Comparison of ENCODE assay signal across 1 cellular context in genomic region chr17:36482611-36483504, GRCh38.
A peak's percentile ranks its signal among the peaks of the same experiment; 100 is the strongest.
TF ChIP-seq lines count a peak whose summit lies in the region.

No MANE protein-coding gene starts in this region.

TF ChIP-seq in HEK293, 187 proteins besides CTCF, POLR2A, EP300 and RAD21 (continued from another document and continues in another):
- no peak for TF ChIP-seq ZNF521 (tag by site-specific recombination; IDR thresholded peaks at IDR 0.05)
- TF ChIP-seq ZNF48 (tag by site-specific recombination; IDR thresholded peaks at IDR 0.05) = no peak
- no peak for TF ChIP-seq ZNF639 (tag by site-specific recombination; IDR thresholded peaks at IDR 0.05)
- TF ChIP-seq ZNF518A (tag by site-specific recombination; conservative IDR thresholded peaks at IDR 0.05; ENCODE audit: low read depth) = no peak
- no peak for TF ChIP-seq ZNF398 (tag by site-specific recombination; IDR thresholded peaks at IDR 0.05)
- no peak for TF ChIP-seq ZNF175 (tag by site-specific recombination; IDR thresholded peaks at IDR 0.05)
- no peak for TF ChIP-seq YY2 (tag by site-specific recombination; IDR thresholded peaks at IDR 0.05)
- TF ChIP-seq ZNF513 (tag by site-specific recombination; IDR thresholded peaks at IDR 0.05) = no peak
- no peak for TF ChIP-seq ZNF146 (tag by site-specific recombination; IDR thresholded peaks at IDR 0.05)
- no peak for TF ChIP-seq ZXDB (tag by site-specific recombination; IDR thresholded peaks at IDR 0.05)
- TF ChIP-seq ZNF837 (tag by site-specific recombination; IDR thresholded peaks at IDR 0.05) = no peak
- no peak for TF ChIP-seq ZNF280D (tag by site-specific recombination; IDR thresholded peaks at IDR 0.05)
- no peak for TF ChIP-seq ZFP37 (tag by site-specific recombination; IDR thresholded peaks at IDR 0.05)
- TF ChIP-seq ZNF354C (tag by site-specific recombination; IDR thresholded peaks at IDR 0.05; ENCODE audit: borderline replicate concordance, low read depth) = no peak
- TF ChIP-seq SALL2 (tag by site-specific recombination; IDR thresholded peaks at IDR 0.05; ENCODE audit: borderline replicate concordance) = 0 out of 2 replicates have a peak, but pooled peaks have one; percentile 52
- no peak for TF ChIP-seq MYNN (tag by site-specific recombination; IDR thresholded peaks at IDR 0.05; ENCODE audit: borderline replicate concordance)
- TF ChIP-seq ZNF488 (tag by site-specific recombination; IDR thresholded peaks at IDR 0.05) = no peak
- no peak for TF ChIP-seq ZNF596 (tag by site-specific recombination; IDR thresholded peaks at IDR 0.05)
- TF ChIP-seq GFI1B (tag by site-specific recombination; IDR thresholded peaks at IDR 0.05) = no peak
- no peak; the same call in 1 of the 2 replicates for TF ChIP-seq TSHZ1 (tag by site-specific recombination; IDR thresholded peaks at IDR 0.05; ENCODE audit: borderline replicate concordance)
- TF ChIP-seq ZBTB1 (tag by site-specific recombination; IDR thresholded peaks at IDR 0.05) = no peak
- TF ChIP-seq KLF8 (tag by site-specific recombination; IDR thresholded peaks at IDR 0.05) = peak; percentile 59; the same call in 1 of the 2 replicates
- no peak for TF ChIP-seq HOXC10 (CRISPR knock-in tag; IDR thresholded peaks at IDR 0.05)
- TF ChIP-seq GLI2 (tag by site-specific recombination; IDR thresholded peaks at IDR 0.05; ENCODE audit: borderline replicate concordance, low read depth) = no peak
- TF ChIP-seq ZNF112 (tag by site-specific recombination; IDR thresholded peaks at IDR 0.05) = no peak
- TF ChIP-seq ZFP3 (tag by site-specific recombination; IDR thresholded peaks at IDR 0.05; ENCODE audit: low read depth) = no peak
- TF ChIP-seq ZNF707 (tag by site-specific recombination; IDR thresholded peaks at IDR 0.05) = no peak
- TF ChIP-seq GLI4 (tag by site-specific recombination; IDR thresholded peaks at IDR 0.05) = no peak
- no peak for TF ChIP-seq ZNF830 (tag by site-specific recombination; IDR thresholded peaks at IDR 0.05; ENCODE audit: low read depth)
- no peak for TF ChIP-seq OVOL3 (tag by site-specific recombination; IDR thresholded peaks at IDR 0.05)
- peak; percentile 67 for TF ChIP-seq PATZ1 (tag by site-specific recombination; IDR thresholded peaks at IDR 0.05)
- no peak for TF ChIP-seq ZNF747 (tag by site-specific recombination; IDR thresholded peaks at IDR 0.05)
- no peak; the same call in 1 of the 2 replicates for TF ChIP-seq ZNF658 (tag by site-specific recombination; IDR thresholded peaks at IDR 0.05)
- TF ChIP-seq ZNF2 (tag by site-specific recombination; IDR thresholded peaks at IDR 0.05) = 0 out of 2 replicates have a peak, but pooled peaks have one; percentile 58
- no peak for TF ChIP-seq ZNF366 (tag by site-specific recombination; conservative IDR thresholded peaks at IDR 0.05)
- TF ChIP-seq ZNF174 (tag by site-specific recombination; IDR thresholded peaks at IDR 0.05) = no peak
- TF ChIP-seq ZNF561 (tag by site-specific recombination; IDR thresholded peaks at IDR 0.05; ENCODE audit: borderline replicate concordance) = peak; percentile 79
- no peak for TF ChIP-seq ZNF529 (tag by site-specific recombination; IDR thresholded peaks at IDR 0.05; ENCODE audit: insufficient replicate concordance)
- TF ChIP-seq ZBTB44 (tag by site-specific recombination; IDR thresholded peaks at IDR 0.05) = no peak
